In genomic region chr4:128590773-128591172, GRCh38 we compare ENCODE assay signal across 18 cellular contexts.
DNase-seq lines count a peak whose midpoint lies in the region; TF ChIP-seq lines count a peak whose summit lies in the region.
"Had no signal": no experiment of that assay in that cellular context is flagged by ENCODE, and none has a peak within 500 bp of the region (broad histone marks: within the 10 kb centered on the region; RNA-seq: fewer than 3 reads in every experiment).

No MANE protein-coding gene starts in this region.

- no peak overlapping the region for H2BK15ac ChIP-seq in neuronal stem cell (ENCODE audit: low read length)

- no peaks in the 10 kb centered on the region for H3K9me3 ChIP-seq in SK-N-MC (ENCODE audit: low read depth, low read length)
- H3K9me3 ChIP-seq in cardiac muscle cell (ENCODE audit: low read depth) = no peaks in the 10 kb centered on the region
- peaks cover 0 to 3% of the 10 kb centered on the region in 2 donors for H3K9me3 ChIP-seq in neuronal stem cell (replicated peaks in 1 of 2; ENCODE audit: control insufficient read depth in 2 of 2, insufficient read depth in 1 of 2, low read depth in 1 of 2, low read length in 2 of 2)
- H3K9me3 ChIP-seq: thoracic aorta had no signal

- H3K18ac ChIP-seq in neuronal stem cell (ENCODE audit: low read length) = no peak overlapping the region

- no peak overlapping the region for H4K91ac ChIP-seq in neuronal stem cell (ENCODE audit: low read depth, low read length, poor library complexity)

- intact Hi-C loops in activated CD4-positive, alpha-beta T cell treated with anti-CD3 and anti-CD28 coated beads, Interleukin-2, amount 10 ng/mL, durations not matched to agents 24 days and 14 days (cut with micrococcal nuclease) = no loop called here

- no peaks in the 10 kb centered on the region for H3K4me1 Mint-ChIP-seq in activated CD4-positive, alpha-beta T cell treated with anti-CD3 and anti-CD28 coated beads, Interleukin-2, amount 10 ng/mL, durations not matched to agents 24 days and 14 days
- peaks cover 7% of the 10 kb centered on the region for H3K4me1 Mint-ChIP-seq in progenitor cell of endocrine pancreas (ENCODE audit: low read depth)
- H3K4me1 Mint-ChIP-seq: activated CD4-positive, alpha-beta memory T cell treated with anti-CD3 and anti-CD28 coated beads, Interleukin-2, amount 10 ng/mL, durations not matched to agents 7 days and 5 days had no signal

- no peaks in the 10 kb centered on the region for H3K36me3 Mint-ChIP-seq in activated CD4-positive, alpha-beta T cell treated with anti-CD3 and anti-CD28 coated beads, Interleukin-2, amount 10 ng/mL, durations not matched to agents 24 days and 14 days (ENCODE audit: low read depth)
- no peaks in the 10 kb centered on the region for H3K36me3 Mint-ChIP-seq in progenitor cell of endocrine pancreas (ENCODE audit: insufficient read depth)

- H2BK12ac ChIP-seq in neuronal stem cell (ENCODE audit: low read length) = no peak overlapping the region

- no peak overlapping the region for H3K14ac ChIP-seq in neuronal stem cell (ENCODE audit: low read length)

- peak overlapping the region; percentile 43 for H2AFZ ChIP-seq in neuronal stem cell (ENCODE audit: low read length)

- H3K4me1 ChIP-seq in cardiac muscle cell (ENCODE audit: low read depth) (peaks cover 13% of the 10 kb centered on the region), neuronal stem cell (ENCODE audit: control insufficient read depth in 2 of 2, insufficient read depth in 1 of 2, low read depth in 1 of 2, low read length in 2 of 2) (no peaks in the 10 kb centered on the region)

- H2AK5ac ChIP-seq in neuronal stem cell (ENCODE audit: low read depth, low read length) = no peak overlapping the region

- TF ChIP-seq CTCF in cardiac muscle cell (IDR thresholded peaks at IDR 0.05; ENCODE audit: low read depth, low read length) (no peak), progenitor cell of endocrine pancreas (IDR thresholded peaks at IDR 0.05; ENCODE audit: unreplicated experiment) (no peak)

- H3K4me2 ChIP-seq in neuronal stem cell (ENCODE audit: insufficient read depth, low read length, poor library complexity, severe bottlenecking) = no peak overlapping the region

- no peak overlapping the region for H4K8ac ChIP-seq in neuronal stem cell (ENCODE audit: low read depth, low read length)

- no peaks in the 10 kb centered on the region for H3K79me1 ChIP-seq in neuronal stem cell (ENCODE audit: low read depth, low read length)

- H3K4me3 ChIP-seq in SK-N-MC (peak overlapping the region; percentile 28; the same call in 1 of the 2 replicates), cardiac muscle cell (no peak overlapping the region), neuronal stem cell (ENCODE audit: low read length in 2 of 2) (no peak overlapping the region), H7 (ENCODE audit: insufficient read depth, low read depth, low read length) (no peak overlapping the region)
- H3K4me3 ChIP-seq: gastroesophageal sphincter, lung, thoracic aorta had no signal

- peak; percentile 27 for DNase-seq in DMS79 treated with DMSO at 0.1 percent for 48 hours (lab: John Stamatoyannopoulos, UW)
- no peak for DNase-seq in SK-N-MC (ENCODE audit: low read depth, low spot score)
- DNase-seq in cardiac muscle cell (ENCODE audit: low read depth in 1 of 2, low spot score in 1 of 2) = peak; percentile 27 to 54
- DNase-seq in neuronal stem cell (ENCODE audit: low spot score) = no peak
- DNase-seq in activated CD4-positive, alpha-beta T cell treated with anti-CD3 and anti-CD28 coated beads, Interleukin-2, amount 10 ng/mL, durations not matched to agents 24 days and 14 days = no peak
- DNase-seq in superior temporal gyrus (ENCODE audit: extremely low spot score) = no peak
- no peak for DNase-seq in progenitor cell of endocrine pancreas (ENCODE audit: low spot score, unreplicated experiment)
- DNase-seq in H7 = no peak
- DNase-seq: activated CD4-positive, alpha-beta memory T cell treated with anti-CD3 and anti-CD28 coated beads, Interleukin-2, amount 10 ng/mL, durations not matched to agents 7 days and 5 days; activated naive CD4-positive, alpha-beta T cell treated with anti-CD3 and anti-CD28 coated beads, Interleukin-2, amount 50 U/mL, for 16 hours; activated T-cell treated with anti-CD3 and anti-CD28 coated beads, Interleukin-2, amount 50 U/mL, for 24 hours; KG1; NCI-H2107; RPMI8226 had no signal

- H3K4ac ChIP-seq in neuronal stem cell (ENCODE audit: low read length) = no peak overlapping the region

- peaks cover 2% of the 10 kb centered on the region for H3K27me3 Mint-ChIP-seq in activated CD4-positive, alpha-beta T cell treated with anti-CD3 and anti-CD28 coated beads, Interleukin-2, amount 10 ng/mL, durations not matched to agents 24 days and 14 days
- no peaks in the 10 kb centered on the region for H3K27me3 Mint-ChIP-seq in progenitor cell of endocrine pancreas
- H3K27me3 Mint-ChIP-seq: activated T-cell treated with anti-CD3 and anti-CD28 coated beads, Interleukin-2, amount 50 U/mL, for 24 hours had no signal

- no CpG with 5 or more reads among the region's 3 CpGs for WGBS in neuronal stem cell (ENCODE audit: extremely low coverage in 2 of 2, insufficient read length in 2 of 2, insufficient replicate concordance in 1 of 2), 2 donors

- H3K27me3 ChIP-seq in cardiac muscle cell (peaks cover 7% of the 10 kb centered on the region), neuronal stem cell (ENCODE audit: control insufficient read depth in 3 of 3, insufficient read depth in 3 of 3, low read depth in 1 of 3, low read length in 3 of 3) (no peaks in the 10 kb centered on the region), H7 (ENCODE audit: control insufficient read depth, insufficient read depth, low read length) (no peaks in the 10 kb centered on the region)
- H3K27me3 ChIP-seq: gastroesophageal sphincter had no signal

- no peak overlapping the region for H2BK5ac ChIP-seq in neuronal stem cell (ENCODE audit: low read length)

- H3K4me3 Mint-ChIP-seq in activated CD4-positive, alpha-beta T cell treated with anti-CD3 and anti-CD28 coated beads, Interleukin-2, amount 10 ng/mL, durations not matched to agents 24 days and 14 days = no peak overlapping the region
- no peak overlapping the region for H3K4me3 Mint-ChIP-seq in progenitor cell of endocrine pancreas (ENCODE audit: low read depth)
- H3K4me3 Mint-ChIP-seq: activated CD4-positive, alpha-beta memory T cell treated with anti-CD3 and anti-CD28 coated beads, Interleukin-2, amount 10 ng/mL, durations not matched to agents 7 days and 5 days; activated T-cell treated with anti-CD3 and anti-CD28 coated beads, Interleukin-2, amount 50 U/mL, for 24 hours; dendritic cell treated with granulocyte-macrophage colony-stimulating factor and Interleukin-4, amounts not matched to agents 40 ng/mL and 50 ng/mL, for 4 days had no signal

- no peak overlapping the region for H3K9ac ChIP-seq in SK-N-MC (ENCODE audit: insufficient read length)
- H3K9ac ChIP-seq in neuronal stem cell (ENCODE audit: low read depth, low read length, poor library complexity) = no peak overlapping the region

- no peak overlapping the region for H3K27ac Mint-ChIP-seq in activated CD4-positive, alpha-beta T cell treated with anti-CD3 and anti-CD28 coated beads, Interleukin-2, amount 10 ng/mL, durations not matched to agents 24 days and 14 days
- no peak overlapping the region for H3K27ac Mint-ChIP-seq in progenitor cell of endocrine pancreas
- H3K27ac Mint-ChIP-seq: activated CD4-positive, alpha-beta memory T cell treated with anti-CD3 and anti-CD28 coated beads, Interleukin-2, amount 10 ng/mL, durations not matched to agents 7 days and 5 days; activated T-cell treated with anti-CD3 and anti-CD28 coated beads, Interleukin-2, amount 50 U/mL, for 24 hours; dendritic cell treated with granulocyte-macrophage colony-stimulating factor and Interleukin-4, amounts not matched to agents 40 ng/mL and 50 ng/mL, for 4 days had no signal

- H3K27ac ChIP-seq in SK-N-MC (no peak overlapping the region), cardiac muscle cell (no peak overlapping the region), neuronal stem cell (replicated peaks; ENCODE audit: low read length) (no peak overlapping the region)
- H3K27ac ChIP-seq: gastroesophageal sphincter, thoracic aorta had no signal

- no peaks in the 10 kb centered on the region for H3K36me3 ChIP-seq in SK-N-MC (ENCODE audit: insufficient read depth, low read length)
- no peaks in the 10 kb centered on the region for H3K36me3 ChIP-seq in cardiac muscle cell
- H3K36me3 ChIP-seq in neuronal stem cell (replicated peaks in 1 of 2; ENCODE audit: control insufficient read depth in 2 of 2, insufficient read depth in 2 of 2, low read length in 2 of 2) = no peaks in the 10 kb centered on the region
- H3K36me3 ChIP-seq in H7 (replicated peaks; ENCODE audit: control insufficient read depth, insufficient read depth, low read length) = no peaks in the 10 kb centered on the region; the same call in 1 of the 2 replicates
- H3K36me3 ChIP-seq: gastroesophageal sphincter, thoracic aorta had no signal

- no peak overlapping the region for H3K23ac ChIP-seq in neuronal stem cell (ENCODE audit: low read depth, low read length, poor library complexity)

- H2BK120ac ChIP-seq in neuronal stem cell (ENCODE audit: low read depth, low read length) = no peak overlapping the region

- peaks cover 15% of the 10 kb centered on the region for H3K9me3 Mint-ChIP-seq in activated CD4-positive, alpha-beta T cell treated with anti-CD3 and anti-CD28 coated beads, Interleukin-2, amount 10 ng/mL, durations not matched to agents 24 days and 14 days
- peaks cover 8% of the 10 kb centered on the region for H3K9me3 Mint-ChIP-seq in progenitor cell of endocrine pancreas (ENCODE audit: low read depth)
- H3K9me3 Mint-ChIP-seq: activated CD4-positive, alpha-beta memory T cell treated with anti-CD3 and anti-CD28 coated beads, Interleukin-2, amount 10 ng/mL, durations not matched to agents 7 days and 5 days had no signal

Comparison
In these comparisons a context has a peak if more than half of its experiments do, and no peak if none do; other contexts are left out.
1. DNase-seq: peak in DMS79 treated with DMSO at 0.1 percent for 48 hours (single experiment) and cardiac muscle cell (2 of 2); none in SK-N-MC (single experiment), neuronal stem cell (single experiment), activated CD4-positive, alpha-beta T cell treated with anti-CD3 and anti-CD28 coated beads, Interleukin-2, amount 10 ng/mL, durations not matched to agents 24 days and 14 days (single experiment), superior temporal gyrus (single experiment), progenitor cell of endocrine pancreas (single experiment) and H7 (single experiment).